Comparison of ENCODE assay signal across 19 cellular contexts in the genomic region with DNA sequence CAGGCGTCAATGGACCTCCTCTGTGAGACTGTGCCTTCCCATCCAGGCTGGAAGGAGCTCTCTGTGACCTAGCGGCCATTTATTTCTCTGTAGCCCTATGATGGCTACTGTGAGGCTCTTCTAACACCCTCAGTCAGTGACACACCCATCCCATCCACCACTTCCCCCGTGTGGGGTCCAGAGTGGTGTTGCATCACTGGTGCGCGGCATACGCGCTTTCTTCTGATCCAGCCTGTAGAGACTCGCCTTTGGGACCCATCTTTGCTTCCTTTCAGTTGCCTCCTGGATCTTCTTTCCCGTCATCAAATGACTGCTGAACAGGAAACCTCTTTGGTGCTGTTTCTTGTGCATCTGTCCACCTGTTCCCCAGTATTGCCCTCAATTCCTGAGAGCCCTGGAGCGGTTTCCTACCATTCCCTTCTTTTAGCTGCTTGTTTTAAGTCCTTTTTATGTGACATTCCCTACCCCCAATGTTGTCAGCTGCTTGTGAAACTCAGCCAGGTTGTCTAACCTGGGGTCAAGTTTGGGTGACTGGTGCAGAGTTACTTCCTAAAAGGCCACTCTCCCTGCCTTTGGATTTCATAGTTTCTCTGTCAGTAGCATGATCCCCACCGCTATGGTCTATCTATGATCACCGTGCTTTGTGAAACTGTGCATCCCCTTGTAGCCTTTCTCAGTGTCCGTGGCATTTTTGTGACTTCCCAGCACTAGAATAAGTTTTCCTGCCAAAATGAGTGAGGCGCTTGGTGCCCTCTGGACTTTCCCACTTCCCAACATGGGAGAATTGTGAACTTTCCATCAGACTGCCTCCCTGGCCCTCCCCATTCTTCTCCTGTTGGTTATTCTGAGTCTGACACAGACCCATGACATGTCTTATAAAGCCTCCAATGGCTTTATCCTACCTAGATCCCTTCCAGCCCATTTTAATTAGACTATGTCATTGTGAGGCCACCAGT. TPM values are rescaled to one million over a fixed set of nuclear protein-coding genes. Genes with fewer than 3 reads are reported as not detected.
DNase-seq lines count a peak whose midpoint lies in the region; ATAC-seq, FAIRE-seq and TF ChIP-seq lines count a peak whose summit lies in the region.
"Had no signal": no experiment of that assay in that cellular context is flagged by ENCODE, and none has a peak within 500 bp of the region (broad histone marks: within the 10 kb centered on the region; RNA-seq: fewer than 3 reads in every experiment).

No MANE protein-coding gene starts in this region.

- no peak overlapping the region for H4K91ac ChIP-seq in trophoblast cell (ENCODE audit: low read depth, low read length)

- H2BK12ac ChIP-seq in trophoblast cell (ENCODE audit: low read length), result no peak overlapping the region

- H3K4me2 ChIP-seq in K562 (ENCODE audit: insufficient read depth, low read length) (no peak overlapping the region), trophoblast cell (ENCODE audit: low read length) (no peak overlapping the region)

- no peaks in the 10 kb centered on the region for H3K27me3 ChIP-seq in K562 (ENCODE audit: control insufficient read depth in 2 of 2, insufficient read depth in 2 of 2, low read length in 2 of 2)
- no peaks in the 10 kb centered on the region for H3K27me3 ChIP-seq in trophoblast cell (ENCODE audit: insufficient read depth, low read length)
- H3K27me3 ChIP-seq: adrenal gland, gastrocnemius medialis, transverse colon had no signal

- H2AK5ac ChIP-seq in trophoblast cell (ENCODE audit: low read length), result no peak overlapping the region

- no peak overlapping the region for H3K18ac ChIP-seq in trophoblast cell (ENCODE audit: low read length)

- H3K4me1 ChIP-seq in K562 (replicated peaks in 1 of 2; ENCODE audit: control insufficient read depth in 2 of 2, insufficient read depth in 2 of 2, low read length in 2 of 2) (peaks cover 3 to 12% of the 10 kb centered on the region in 2 experiments; a peak in 3 of 5 replicates), trophoblast cell (ENCODE audit: control insufficient read depth in 1 of 2, insufficient read depth in 2 of 2, low read length in 2 of 2) (peaks cover 0 to 2% of the 10 kb centered on the region in 2 experiments)

- TF ChIP-seq CTCF in K562 (IDR thresholded peaks at IDR 0.05 in 2 of 3, conservative IDR thresholded peaks at IDR 0.05 in 1 of 3; ENCODE audit: insufficient read depth in 2 of 3, low read depth in 1 of 3, low read length in 3 of 3) (no peak), GM10248 (IDR thresholded peaks at IDR 0.05; ENCODE audit: control extremely low read depth, extremely low read depth, low read depth, missing control alignments) (no peak)

- H2AFZ ChIP-seq in K562 (ENCODE audit: low read depth, low read length) (no peak overlapping the region), trophoblast cell (ENCODE audit: insufficient read depth, low read length, poor library complexity) (no peak overlapping the region)

- BruUV-seq in K562 (replicated peaks; lab: Mats Ljungman, UMichigan), result TSS peak; percentile 17

- no peak overlapping the region for H3K27ac ChIP-seq in K562 (ENCODE audit: extremely low read depth, low read depth, low read length)
- no peak overlapping the region for H3K27ac ChIP-seq in trophoblast cell (ENCODE audit: low read depth, low read length)
- H3K27ac ChIP-seq: adrenal gland, gastrocnemius medialis, transverse colon had no signal

- no peak for DNase-seq in activated naive CD8-positive, alpha-beta T cell treated with anti-CD3 and anti-CD28 coated beads, Interleukin-2, amount 50 U/mL, for 24 hours
- no peak for DNase-seq in K562 (ENCODE audit: extremely low read depth in 1 of 4, low spot score in 3 of 4)
- DNase-seq in trophoblast cell, result no peak
- DNase-seq in GM10248 (ENCODE audit: extremely low spot score), result no peak
- no peak for DNase-seq in NCI-H1417 treated with DMSO at 0.1 percent for 48 hours (lab: John Stamatoyannopoulos, UW)
- DNase-seq: activated CD4-positive, alpha-beta T cell treated with anti-CD3 and anti-CD28 coated beads, Interleukin-2, amount 50 U/mL, for 1 hour; activated T-cell treated with anti-CD3 and anti-CD28 coated beads, Interleukin-2, amount 50 U/mL, for 48 hours; adrenal gland; CD4-positive, alpha-beta memory T cell; gastrocnemius medialis; Karpas-422; NCI-H524 treated with DMSO at 0.1 percent for 48 hours; stimulated activated CD4-positive, alpha-beta T cell treated with anti-CD3 and anti-CD28 coated beads, Interleukin-1b, Interleukin-23, amount 100 ng/mL, for 48 hours; SW 1271; transverse colon had no signal

- H3K79me1 ChIP-seq in trophoblast cell (ENCODE audit: low read length), result no peaks in the 10 kb centered on the region

- no peak overlapping the region for H4K12ac ChIP-seq in trophoblast cell (ENCODE audit: low read depth, low read length)

- H2BK5ac ChIP-seq in trophoblast cell (ENCODE audit: low read depth, low read length, poor library complexity), result no peak overlapping the region

- peaks cover 31% of the 10 kb centered on the region for H3K79me2 ChIP-seq in K562 (ENCODE audit: control insufficient read depth, insufficient read depth, low read length)
- H3K79me2 ChIP-seq in trophoblast cell (ENCODE audit: control insufficient read depth, insufficient read depth, low read length, poor library complexity), result no peaks in the 10 kb centered on the region

- H3K27me3 Mint-ChIP-seq in activated naive CD8-positive, alpha-beta T cell, result no peaks in the 10 kb centered on the region
- no peaks in the 10 kb centered on the region for H3K27me3 Mint-ChIP-seq in activated naive CD8-positive, alpha-beta T cell treated with anti-CD3 and anti-CD28 coated beads, Interleukin-2, amount 50 U/mL, for 24 hours
- H3K27me3 Mint-ChIP-seq: CD4-positive, alpha-beta memory T cell; stimulated activated naive CD8-positive, alpha-beta T cell treated with anti-CD3 and anti-CD28 coated beads, Interleukin-15, Interleukin-2, amounts not matched to agents 100 ng/mL and 50 ng/mL, for 24 hours had no signal

- no peak overlapping the region for H4K8ac ChIP-seq in trophoblast cell (ENCODE audit: low read depth, low read length)

- no peak for ATAC-seq in activated naive CD8-positive, alpha-beta T cell treated with anti-CD3 and anti-CD28 coated beads, Interleukin-2, amount 50 U/mL, for 24 hours
- peak; percentile 35 for ATAC-seq in K562

- no peaks in the 10 kb centered on the region for H3K36me3 Mint-ChIP-seq in activated naive CD8-positive, alpha-beta T cell
- H3K36me3 Mint-ChIP-seq in activated naive CD8-positive, alpha-beta T cell treated with anti-CD3 and anti-CD28 coated beads, Interleukin-2, amount 50 U/mL, for 24 hours (ENCODE audit: low read depth), result peaks cover 43% of the 10 kb centered on the region

- H3K14ac ChIP-seq in trophoblast cell (ENCODE audit: low read length), result no peak overlapping the region

- no peak overlapping the region for H2BK120ac ChIP-seq in trophoblast cell (ENCODE audit: insufficient read depth, low read length, poor library complexity)

- peaks cover 36% of the 10 kb centered on the region for H3K4me1 Mint-ChIP-seq in activated naive CD8-positive, alpha-beta T cell (ENCODE audit: low read depth)
- peaks cover 26% of the 10 kb centered on the region for H3K4me1 Mint-ChIP-seq in activated naive CD8-positive, alpha-beta T cell treated with anti-CD3 and anti-CD28 coated beads, Interleukin-2, amount 50 U/mL, for 24 hours

- intact Hi-C loops in K562 (cut with micrococcal nuclease), result no loop called here

- POLR2A ChIA-PET in K562 (lab: Yijun Ruan, JAX) (interaction anchor here (0.6 to 1.7 kb wide), 6 partner anchors 7 to 525 kb away, joined by 3 to 7 read pairs (median 4); no protein-coding TSS in a partner anchor), GM10248 (lab: Yijun Ruan, JAX) (no interaction called here)

- peaks cover 57% of the 10 kb centered on the region for H3K36me3 ChIP-seq in K562 (ENCODE audit: control insufficient read depth, insufficient read depth, low read length)
- H3K36me3 ChIP-seq in trophoblast cell (ENCODE audit: control insufficient read depth in 1 of 2, insufficient read depth in 2 of 2, low read length in 2 of 2), result peaks cover 9 to 16% of the 10 kb centered on the region in 2 experiments

- TF ChIP-seq RAD21 in K562 (CRISPR knock-in tag; conservative IDR thresholded peaks at IDR 0.05 in 1 of 2, IDR thresholded peaks at IDR 0.05 in 1 of 2), result no peak

- no peaks in the 10 kb centered on the region for H4K20me1 ChIP-seq in K562 (replicated peaks; ENCODE audit: control insufficient read depth, insufficient read depth, low read length)

- TF ChIP-seq EP300 in K562 (IDR thresholded peaks at IDR 0.05; ENCODE audit: low read length), result no peak

- CTCF ChIA-PET in K562 (lab: Yijun Ruan, JAX; ENCODE audit: low intra/inter-chr PET ratio), result no interaction called here
- CTCF ChIA-PET in GM10248 (lab: Yijun Ruan, JAX), result interaction anchor here (0.6 to 1.1 kb wide), 4 partner anchors 21 to 523 kb away, joined by 3 read pairs; no protein-coding TSS in a partner anchor

- H3K9ac ChIP-seq in K562 (ENCODE audit: insufficient read depth in 1 of 2, low read depth in 2 of 2, low read length in 2 of 2), result peak overlapping the region in 1 of 2 experiments; percentile 24; a peak in 2 of 4 replicates
- H3K9ac ChIP-seq in trophoblast cell (ENCODE audit: low read length), result peak overlapping the region; percentile 61

- TF ChIP-seq POLR2A in K562 (conservative IDR thresholded peaks at IDR 0.05), result no peak

- H3K27ac Mint-ChIP-seq in activated naive CD8-positive, alpha-beta T cell, result peak overlapping the region; percentile 37
- H3K27ac Mint-ChIP-seq in activated naive CD8-positive, alpha-beta T cell treated with anti-CD3 and anti-CD28 coated beads, Interleukin-2, amount 50 U/mL, for 24 hours, result no peak overlapping the region
- H3K27ac Mint-ChIP-seq: stimulated activated naive CD8-positive, alpha-beta T cell treated with anti-CD3 and anti-CD28 coated beads, Interleukin-15, Interleukin-2, amounts not matched to agents 100 ng/mL and 50 ng/mL, for 24 hours had no signal

- H3K9me3 Mint-ChIP-seq in activated naive CD8-positive, alpha-beta T cell (ENCODE audit: low read depth), result no peaks in the 10 kb centered on the region
- H3K9me3 Mint-ChIP-seq in activated naive CD8-positive, alpha-beta T cell treated with anti-CD3 and anti-CD28 coated beads, Interleukin-2, amount 50 U/mL, for 24 hours, result no peaks in the 10 kb centered on the region
- H3K9me3 Mint-ChIP-seq: CD4-positive, alpha-beta memory T cell; stimulated activated naive CD8-positive, alpha-beta T cell treated with anti-CD3 and anti-CD28 coated beads, Interleukin-15, Interleukin-2, amounts not matched to agents 100 ng/mL and 50 ng/mL, for 24 hours had no signal

- FAIRE-seq in K562 (lab: Jason Lieb, UNC), result no peak
- FAIRE-seq: bronchial epithelial cell, H54 had no signal

- H3K9me1 ChIP-seq in K562 (ENCODE audit: control insufficient read depth, insufficient read depth, low read length), result no peaks in the 10 kb centered on the region

- no peak overlapping the region for H3K23ac ChIP-seq in trophoblast cell (ENCODE audit: low read length)

- WGBS in K562 (ENCODE audit: insufficient coverage, low coverage, missing lambda C conversion rate), result 84% methylated on average over 14 of the region's 14 CpGs
- WGBS in trophoblast cell (ENCODE audit: extremely low coverage, insufficient coverage, insufficient read length), result no CpG with 5 or more reads among the region's 14 CpGs

- no peak overlapping the region for H3K4me3 Mint-ChIP-seq in activated naive CD8-positive, alpha-beta T cell
- no peak overlapping the region for H3K4me3 Mint-ChIP-seq in activated naive CD8-positive, alpha-beta T cell treated with anti-CD3 and anti-CD28 coated beads, Interleukin-2, amount 50 U/mL, for 24 hours
- H3K4me3 Mint-ChIP-seq: CD4-positive, alpha-beta memory T cell; stimulated activated naive CD8-positive, alpha-beta T cell treated with anti-CD3 and anti-CD28 coated beads, Interleukin-15, Interleukin-2, amounts not matched to agents 100 ng/mL and 50 ng/mL, for 24 hours had no signal

- H3K4me3 ChIP-seq in K562, result no peak overlapping the region
- H3K4me3 ChIP-seq in trophoblast cell (ENCODE audit: low read depth, low read length), result no peak overlapping the region
- H3K4me3 ChIP-seq: adrenal gland, gastrocnemius medialis, transverse colon had no signal

- H3K4ac ChIP-seq in trophoblast cell (ENCODE audit: low read depth, low read length), result no peak overlapping the region

- no peaks in the 10 kb centered on the region for H3K9me3 ChIP-seq in K562 (replicated peaks; ENCODE audit: control insufficient read depth, insufficient read depth, low read depth, low read length)
- no peaks in the 10 kb centered on the region for H3K9me3 ChIP-seq in trophoblast cell (ENCODE audit: insufficient read depth, low read depth, low read length)
- H3K9me3 ChIP-seq: adrenal gland, gastrocnemius medialis, transverse colon had no signal

- in situ Hi-C loops in K562 (cut with MboI), result no loop called here

RNA-seq across cellular contexts. Expression of a gene that starts 5.7 kb away (rescaled TPM):
- 30.7 and 40.4 TPM in 2 replicates for total RNA-seq in K562 (2011; cell fraction: chromatin; rRNA removed; ENCODE audit: low replicate concordance)
- 17.5 and 18.5 TPM in 2 replicates for total RNA-seq in K562 (2011; cell fraction: nucleolus; rRNA removed)
- 28.0 and 48.3 TPM in 2 replicates for total RNA-seq in K562 (2011; cell fraction: nucleoplasm; rRNA removed)
- total RNA-seq in K562 (2014; rRNA removed) (25.3 and 27.7 TPM in 2 replicates), K562 (2014; rRNA removed; fragmentation: Illumina TruSeq; extraction: Trizol) (22.5 and 23.5 TPM in 2 replicates), K562 (2015; rRNA removed; fragmentation: Illumina TruSeq; extraction: Trizol) (31.9 and 33.6 TPM in 2 replicates), K562 (2021) (28.8 and 31.4 TPM in 2 replicates)
- polyA plus RNA-seq in K562 (2011; rRNA removed) (38.6 and 44.3 TPM in 2 replicates), K562 (2014; fragmentation: Illumina TruSeq; extraction: Trizol) (52.2 and 59.6 TPM in 2 replicates), K562 (2014; fragmentation: Nextera tagmentation; extraction: Ambion mirVana) (10 to 100 TPM; 23.9 to 26.6 TPM), K562 (2014; rRNA removed) (34.6 and 38.0 TPM in 2 replicates)
- polyA plus RNA-seq in K562 (2011; cell fraction: cytosol; rRNA removed), result 57.5 and 64.8 TPM in 2 replicates
- 41.6 and 45.0 TPM in 2 replicates for polyA plus RNA-seq in K562 (2011; cell fraction: nucleus; rRNA removed)
- polyA plus RNA-seq in K562 (2012), result 19.5 and 24.7 TPM in 2 replicates
- 46.0 and 47.8 TPM in 2 replicates for polyA minus RNA-seq in K562 (2011; rRNA and poly(A)+ RNA removed)
- 13.3 and 18.6 TPM in 2 replicates for polyA minus RNA-seq in K562 (2011; cell fraction: cytosol; rRNA and poly(A)+ RNA removed)
- polyA minus RNA-seq in K562 (2011; cell fraction: nucleus; rRNA and poly(A)+ RNA removed), result 12.8 and 21.0 TPM in 2 replicates
- polyA plus RNA-seq in trophoblast cell (2013), result 8.2 TPM in 2 replicates

RNA-seq across cellular contexts. Expression of a gene that starts 6.5 kb away (rescaled TPM):
- total RNA-seq in K562 (2011; cell fraction: chromatin; rRNA removed; ENCODE audit: low replicate concordance), result 62.6 and 77.3 TPM in 2 replicates
- total RNA-seq in K562 (2011; cell fraction: nucleolus; rRNA removed), result 31.0 and 32.1 TPM in 2 replicates
- 44.9 and 68.0 TPM in 2 replicates for total RNA-seq in K562 (2011; cell fraction: nucleoplasm; rRNA removed)
- total RNA-seq in K562 (2014; rRNA removed) (51.6 and 92.3 TPM in 2 replicates), K562 (2014; rRNA removed; fragmentation: Illumina TruSeq; extraction: Trizol) (53.9 and 57.0 TPM in 2 replicates), K562 (2015; rRNA removed; fragmentation: Illumina TruSeq; extraction: Trizol) (53.1 and 58.0 TPM in 2 replicates), K562 (2021) (96.7 and 112 TPM in 2 replicates)
- polyA plus RNA-seq in K562 (2011; rRNA removed) (59.6 and 77.7 TPM in 2 replicates), K562 (2014; fragmentation: Illumina TruSeq; extraction: Trizol) (70.6 and 95.1 TPM in 2 replicates), K562 (2014; fragmentation: Nextera tagmentation; extraction: Ambion mirVana) (1 to 10 TPM in 1 of 2 experiments, under 1 TPM in 1; 0.73 to 1.3 TPM), K562 (2014; rRNA removed) (59.5 and 72.0 TPM in 2 replicates)
- 61.6 and 96.6 TPM in 2 replicates for polyA plus RNA-seq in K562 (2011; cell fraction: cytosol; rRNA removed)
- polyA plus RNA-seq in K562 (2011; cell fraction: nucleus; rRNA removed), result 44.0 and 65.8 TPM in 2 replicates
- 73.0 and 116 TPM in 2 replicates for polyA plus RNA-seq in K562 (2012)
- 26.6 and 37.0 TPM in 2 replicates for polyA minus RNA-seq in K562 (2011; rRNA and poly(A)+ RNA removed)
- 32.7 and 40.8 TPM in 2 replicates for polyA minus RNA-seq in K562 (2011; cell fraction: cytosol; rRNA and poly(A)+ RNA removed)
- 14.4 and 18.4 TPM in 2 replicates for polyA minus RNA-seq in K562 (2011; cell fraction: nucleus; rRNA and poly(A)+ RNA removed)
- polyA plus RNA-seq in trophoblast cell (2013), result 39.3 and 41.5 TPM in 2 replicates

RNA-seq across cellular contexts. Expression of a gene that starts 8.5 kb away (rescaled TPM):
- total RNA-seq in K562 (2011; cell fraction: chromatin; rRNA removed; ENCODE audit: low replicate concordance), result 106 and 144 TPM in 2 replicates
- total RNA-seq in K562 (2011; cell fraction: nucleolus; rRNA removed), result 68.8 and 74.0 TPM in 2 replicates
- 67.5 and 78.2 TPM in 2 replicates for total RNA-seq in K562 (2011; cell fraction: nucleoplasm; rRNA removed)
- total RNA-seq in K562 (2014; rRNA removed) (149 and 166 TPM in 2 replicates), K562 (2014; rRNA removed; fragmentation: Illumina TruSeq; extraction: Trizol) (102 and 114 TPM in 2 replicates), K562 (2015; rRNA removed; fragmentation: Illumina TruSeq; extraction: Trizol) (137 and 138 TPM in 2 replicates), K562 (2021) (120 and 138 TPM in 2 replicates)
- polyA plus RNA-seq in K562 (2011; rRNA removed) (47.4 and 53.0 TPM in 2 replicates), K562 (2014; fragmentation: Illumina TruSeq; extraction: Trizol) (193 and 194 TPM in 2 replicates), K562 (2014; fragmentation: Nextera tagmentation; extraction: Ambion mirVana) (10 to 100 TPM; 41.6 to 43.5 TPM), K562 (2014; rRNA removed) (91.6 and 95.4 TPM in 2 replicates)
- polyA plus RNA-seq in K562 (2011; cell fraction: cytosol; rRNA removed), result 55.5 and 68.2 TPM in 2 replicates
- polyA plus RNA-seq in K562 (2011; cell fraction: nucleus; rRNA removed), result 107 and 119 TPM in 2 replicates
- polyA plus RNA-seq in K562 (2012), result 94.3 and 135 TPM in 2 replicates
- polyA minus RNA-seq in K562 (2011; rRNA and poly(A)+ RNA removed), result 64.1 and 88.2 TPM in 2 replicates
- 70.7 and 87.6 TPM in 2 replicates for polyA minus RNA-seq in K562 (2011; cell fraction: cytosol; rRNA and poly(A)+ RNA removed)
- polyA minus RNA-seq in K562 (2011; cell fraction: nucleus; rRNA and poly(A)+ RNA removed), result 30.8 and 44.9 TPM in 2 replicates
- polyA plus RNA-seq in trophoblast cell (2013), result 67.5 and 68.9 TPM in 2 replicates

RNA-seq across cellular contexts. Expression of a gene that starts 54.3 kb away (rescaled TPM):
- total RNA-seq in K562 (2011; cell fraction: chromatin; rRNA removed; ENCODE audit: low replicate concordance), result 194 and 283 TPM in 2 replicates
- total RNA-seq in K562 (2011; cell fraction: nucleolus; rRNA removed), result 176 and 243 TPM in 2 replicates
- 172 and 194 TPM in 2 replicates for total RNA-seq in K562 (2011; cell fraction: nucleoplasm; rRNA removed)
- total RNA-seq in K562 (2014; rRNA removed), result 32.6 and 60.5 TPM in 2 replicates
- 49.7 TPM in 2 replicates for total RNA-seq in K562 (2014; rRNA removed; fragmentation: Illumina TruSeq; extraction: Trizol)
- total RNA-seq in K562 (2015; rRNA removed; fragmentation: Illumina TruSeq; extraction: Trizol), result 39.9 and 49.9 TPM in 2 replicates
- 65.5 and 69.9 TPM in 2 replicates for total RNA-seq in K562 (2021)
- polyA plus RNA-seq in K562 (2011; rRNA removed), result 19.4 and 28.1 TPM in 2 replicates
- polyA plus RNA-seq in K562 (2011; cell fraction: cytosol; rRNA removed), result 14.0 and 15.3 TPM in 2 replicates
- polyA plus RNA-seq in K562 (2011; cell fraction: nucleus; rRNA removed), result 79.8 and 95.1 TPM in 2 replicates
- polyA plus RNA-seq in K562 (2012), result 38.2 and 56.5 TPM in 2 replicates
- 31.3 and 61.2 TPM in 2 replicates for polyA plus RNA-seq in K562 (2014; fragmentation: Illumina TruSeq; extraction: Trizol)
- 10 to 100 TPM; 14.1 to 21.9 TPM for polyA plus RNA-seq in K562 (2014; fragmentation: Nextera tagmentation; extraction: Ambion mirVana)
- polyA plus RNA-seq in K562 (2014; rRNA removed), result 26.8 and 30.4 TPM in 2 replicates
- 111 and 152 TPM in 2 replicates for polyA minus RNA-seq in K562 (2011; rRNA and poly(A)+ RNA removed)
- 27.6 and 30.5 TPM in 2 replicates for polyA minus RNA-seq in K562 (2011; cell fraction: cytosol; rRNA and poly(A)+ RNA removed)
- 193 and 329 TPM in 2 replicates for polyA minus RNA-seq in K562 (2011; cell fraction: nucleus; rRNA and poly(A)+ RNA removed)
- 153 and 155 TPM in 2 replicates for polyA plus RNA-seq in trophoblast cell (2013)

RNA-seq across cellular contexts. Expression of a gene that starts 54.9 kb away (rescaled TPM):
- 34.1 and 72.7 TPM in 2 replicates for total RNA-seq in K562 (2011; cell fraction: chromatin; rRNA removed; ENCODE audit: low replicate concordance)
- total RNA-seq in K562 (2011; cell fraction: nucleolus; rRNA removed), result 57.9 and 58.4 TPM in 2 replicates
- 49.2 and 50.2 TPM in 2 replicates for total RNA-seq in K562 (2011; cell fraction: nucleoplasm; rRNA removed)
- 134 and 143 TPM in 2 replicates for total RNA-seq in K562 (2014; rRNA removed)
- total RNA-seq in K562 (2014; rRNA removed; fragmentation: Illumina TruSeq; extraction: Trizol), result 159 TPM in 2 replicates
- 144 and 146 TPM in 2 replicates for total RNA-seq in K562 (2015; rRNA removed; fragmentation: Illumina TruSeq; extraction: Trizol)
- total RNA-seq in K562 (2021), result 125 and 132 TPM in 2 replicates
- polyA plus RNA-seq in K562 (2011; rRNA removed), result 177 and 178 TPM in 2 replicates
- 261 and 277 TPM in 2 replicates for polyA plus RNA-seq in K562 (2011; cell fraction: cytosol; rRNA removed)
- 41.8 and 46.9 TPM in 2 replicates for polyA plus RNA-seq in K562 (2011; cell fraction: nucleus; rRNA removed)
- 141 and 165 TPM in 2 replicates for polyA plus RNA-seq in K562 (2012)
- polyA plus RNA-seq in K562 (2014; fragmentation: Illumina TruSeq; extraction: Trizol), result 285 and 292 TPM in 2 replicates
- 100 to 1,000 TPM; 331 to 383 TPM for polyA plus RNA-seq in K562 (2014; fragmentation: Nextera tagmentation; extraction: Ambion mirVana)
- 180 and 270 TPM in 2 replicates for polyA plus RNA-seq in K562 (2014; rRNA removed)
- polyA minus RNA-seq in K562 (2011; rRNA and poly(A)+ RNA removed), result 121 and 136 TPM in 2 replicates
- 91.8 and 121 TPM in 2 replicates for polyA minus RNA-seq in K562 (2011; cell fraction: cytosol; rRNA and poly(A)+ RNA removed)
- polyA minus RNA-seq in K562 (2011; cell fraction: nucleus; rRNA and poly(A)+ RNA removed), result 25.8 and 35.7 TPM in 2 replicates
- 35.8 and 36.9 TPM in 2 replicates for polyA plus RNA-seq in trophoblast cell (2013)
